In genomic region chr14:93073833-93074769, GRCh38 we compare ENCODE assay signal across 8 cellular contexts. TPM values are rescaled to one million over a fixed set of nuclear protein-coding genes. Genes with fewer than 3 reads are reported as not detected.
DNase-seq lines count a peak whose midpoint lies in the region; ATAC-seq and TF ChIP-seq lines count a peak whose summit lies in the region.

No MANE protein-coding gene starts in this region.

- ATAC-seq in HG02610 (IDR thresholded peaks at IDR 0.05; ENCODE audit: unreplicated experiment) = peak; percentile 50
- no peak for ATAC-seq in GM18520 (IDR thresholded peaks at IDR 0.05; ENCODE audit: unreplicated experiment)
- ATAC-seq in HG02840 (IDR thresholded peaks at IDR 0.05; ENCODE audit: low FRiP score, unreplicated experiment) = no peak

- TF ChIP-seq CTCF in AG10803 (conservative IDR thresholded peaks at IDR 0.05; ENCODE audit: low read length) = no peak
- TF ChIP-seq CTCF in liver (IDR thresholded peaks at IDR 0.05; ENCODE audit: low read depth, low read length, missing input control) = no peak

- peaks cover 6 to 20% (median 14%) of the 10 kb centered on the region in 4 donors for H3K4me1 ChIP-seq in liver (ENCODE audit: control insufficient read depth in 4 of 4, insufficient read depth in 4 of 4, low read length in 3 of 4)

- peak; percentile 54 for DNase-seq in AG10803 (ENCODE audit: low read depth)
- DNase-seq in NCI-H2107 treated with DMSO at 0.1 percent for 48 hours (lab: John Stamatoyannopoulos, UW; ENCODE audit: unreplicated experiment) = no peak
- no peak for DNase-seq in DMS114 treated with DMSO at 0.1 percent for 48 hours (lab: John Stamatoyannopoulos, UW; ENCODE audit: unreplicated experiment)

- H3K4me3 ChIP-seq in AG10803 (ENCODE audit: low read length) = no peak overlapping the region
- H3K4me3 ChIP-seq in liver (ENCODE audit: low read depth in 1 of 3, low read length in 3 of 3) = no peak overlapping the region

- no peak overlapping the region for H3K9ac ChIP-seq in liver (ENCODE audit: low read depth in 1 of 2, low read length in 2 of 2)

- WGBS in liver = 60% methylated on average over 21 of the region's 21 CpGs

- no peaks in the 10 kb centered on the region for H3K36me3 ChIP-seq in liver (ENCODE audit: control insufficient read depth in 4 of 4, insufficient read depth in 3 of 4, low read depth in 1 of 4, low read length in 3 of 4)

- no peaks in the 10 kb centered on the region for H3K9me3 ChIP-seq in liver (ENCODE audit: control insufficient read depth in 4 of 4, low read length in 3 of 4)

- TF ChIP-seq RAD21 in liver (IDR thresholded peaks at IDR 0.05) = peak in 1 of 2 donors; percentile 39

- peak overlapping the region; percentile 10 for H3K27ac ChIP-seq in angular gyrus (ENCODE audit: low read depth, low read length)
- peak overlapping the region; percentile 62 to 77 for H3K27ac ChIP-seq in liver (ENCODE audit: low read depth in 1 of 2, low read length in 2 of 2)

- H3K27me3 ChIP-seq in liver (ENCODE audit: control insufficient read depth in 4 of 4, insufficient read depth in 4 of 4, low read length in 3 of 4) = no peaks in the 10 kb centered on the region

TF ChIP-seq in liver, 16 proteins besides CTCF, POLR2A, EP300 and RAD21:
- TF ChIP-seq RXRA (IDR thresholded peaks at IDR 0.05) (peak in 1 of 2 donors; percentile 36), NR2F2 (IDR thresholded peaks at IDR 0.05) (no peak), JUND (IDR thresholded peaks at IDR 0.05) (no peak), FOXA1 (IDR thresholded peaks at IDR 0.05) (no peak), SP1 (IDR thresholded peaks at IDR 0.05) (peak; percentile 26), YY1 (IDR thresholded peaks at IDR 0.05) (peak; percentile 70), HNF4A (conservative IDR thresholded peaks at IDR 0.05) (no peak)
- TF ChIP-seq, protein P1, sequence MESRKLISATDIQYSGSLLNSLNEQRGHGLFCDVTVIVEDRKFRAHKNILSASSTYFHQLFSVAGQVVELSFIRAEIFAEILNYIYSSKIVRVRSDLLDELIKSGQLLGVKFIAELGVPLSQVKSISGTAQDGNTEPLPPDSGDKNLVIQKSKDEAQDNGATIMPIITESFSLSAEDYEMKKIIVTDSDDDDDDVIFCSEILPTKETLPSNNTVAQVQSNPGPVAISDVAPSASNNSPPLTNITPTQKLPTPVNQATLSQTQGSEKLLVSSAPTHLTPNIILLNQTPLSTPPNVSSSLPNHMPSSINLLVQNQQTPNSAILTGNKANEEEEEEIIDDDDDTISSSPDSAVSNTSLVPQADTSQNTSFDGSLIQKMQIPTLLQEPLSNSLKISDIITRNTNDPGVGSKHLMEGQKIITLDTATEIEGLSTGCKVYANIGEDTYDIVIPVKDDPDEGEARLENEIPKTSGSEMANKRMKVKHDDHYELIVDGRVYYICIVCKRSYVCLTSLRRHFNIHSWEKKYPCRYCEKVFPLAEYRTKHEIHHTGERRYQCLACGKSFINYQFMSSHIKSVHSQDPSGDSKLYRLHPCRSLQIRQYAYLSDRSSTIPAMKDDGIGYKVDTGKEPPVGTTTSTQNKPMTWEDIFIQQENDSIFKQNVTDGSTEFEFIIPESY (IDR thresholded peaks at IDR 0.05) = no peak

RNA-seq across cellular contexts. Expression of gene ITPK1, which starts 41.6 kb away (rescaled TPM):
- 10 to 100 TPM in 1 of 2 donors, 1 to 10 TPM in 1; 9.0 to 41.2 TPM for total RNA-seq in liver
- 10 to 100 TPM in 1 of 2 donors, 1 to 10 TPM in 1; 9.4 to 31.3 TPM for polyA plus RNA-seq in liver
